1 cellular context compared by ENCODE assay signal in genomic region chr4:65791807-65792308, GRCh38.
TF ChIP-seq lines count a peak whose summit lies in the region.

No MANE protein-coding gene starts in this region.

TF ChIP-seq in K562, 482 proteins besides CTCF, POLR2A, EP300 and RAD21 (continued from another document):
- no peak for TF ChIP-seq FOXA1 (IDR thresholded peaks at IDR 0.05; ENCODE audit: borderline replicate concordance)
- TF ChIP-seq ZNF12 (CRISPR knock-in tag; IDR thresholded peaks at IDR 0.05) = no peak
- no peak for TF ChIP-seq ZNF384 (IDR thresholded peaks at IDR 0.05; ENCODE audit: low read depth, low read length)
